ENCODE assay signal across 7 cellular contexts in genomic region chr2:156399950-156400703, GRCh38. TPM values are rescaled to one million over a fixed set of nuclear protein-coding genes. Genes with fewer than 3 reads are reported as not detected.
DNase-seq lines count a peak whose midpoint lies in the region; ATAC-seq and TF ChIP-seq lines count a peak whose summit lies in the region.

No MANE protein-coding gene starts in this region.

- BruUV-seq in OCI-LY7 (replicated peaks; lab: Mats Ljungman, UMichigan) = no TSS peak

- no peaks in the 10 kb centered on the region for H4K20me1 ChIP-seq in OCI-LY7 (ENCODE audit: insufficient read depth, low read length)

- no peaks in the 10 kb centered on the region for H3K36me3 ChIP-seq in OCI-LY7 (ENCODE audit: insufficient read depth, low read length)

- ATAC-seq in GM21360 (IDR thresholded peaks at IDR 0.05; ENCODE audit: unreplicated experiment) (peak; percentile 31), HG03571 (IDR thresholded peaks at IDR 0.05; ENCODE audit: unreplicated experiment) (peak; percentile 38), right cardiac atrium (peak; percentile 96 to 97)

- CTCF ChIA-PET in OCI-LY7 (lab: Charles Lee; ENCODE audit: unreplicated experiment) = interaction anchor here (1.1 kb wide), 1 partner anchor 65 kb away, joined by 4 read pairs; no protein-coding TSS in a partner anchor

- H3K4me3 ChIP-seq in OCI-LY7 (ENCODE audit: low read depth, low read length, poor library complexity, severe bottlenecking) (peak overlapping the region; percentile 89), astrocyte of the cerebellum (ENCODE audit: low read depth, low read length) (peak overlapping the region; percentile 60), right cardiac atrium (ENCODE audit: low read length) (peak overlapping the region; percentile 97)

- intact Hi-C loops in OCI-LY7 (cut with micrococcal nuclease; ENCODE audit: unreplicated experiment) (loop anchor here (2.0 kb wide), 3 partner anchors 37 to 65 kb away; partner anchors contain the start of gene GPD2), right cardiac atrium (cut with DNase I) (loop anchor here in 2 of 4 donors (2.0 to 10.0 kb wide), 3 partner anchors 63 to 185 kb away; no protein-coding TSS in a partner anchor), posterior vena cava (cut with DNase I) (loop anchor here in 1 of 2 donors (10.0 kb wide), 1 partner anchor 55 kb away; no protein-coding TSS in a partner anchor)

- H3K27me3 ChIP-seq in right cardiac atrium (ENCODE audit: control insufficient read depth, insufficient read depth) = no peaks in the 10 kb centered on the region

- in situ Hi-C loops in astrocyte of the cerebellum (cut with HindIII; ENCODE audit: low sequenced_read_pairs) = no loop called here

- H3K9me3 ChIP-seq in OCI-LY7 (ENCODE audit: low read length) (no peaks in the 10 kb centered on the region), right cardiac atrium (ENCODE audit: control insufficient read depth, low read length) (no peaks in the 10 kb centered on the region)

- POLR2A ChIA-PET in OCI-LY7 (lab: Charles Lee) = interaction anchor here (0.7 to 1.5 kb wide), 3 partner anchors 15 to 562 kb away, joined by 3 to 6 read pairs (median 6); no protein-coding TSS in a partner anchor

- H3K9me2 ChIP-seq in OCI-LY7 (ENCODE audit: insufficient read depth, low read length) = no peaks in the 10 kb centered on the region

- peak overlapping the region; percentile 100 for H3K4me2 ChIP-seq in OCI-LY7 (ENCODE audit: low read length)

- H2AFZ ChIP-seq in OCI-LY7 (ENCODE audit: low read length) = peak overlapping the region; percentile 98

- no peaks in the 10 kb centered on the region for H3K79me2 ChIP-seq in OCI-LY7 (ENCODE audit: insufficient read depth, low read depth, low read length)

- H3K4me1 ChIP-seq in OCI-LY7 (ENCODE audit: insufficient read depth, low read length, poor library complexity, severe bottlenecking) = peaks cover 9% of the 10 kb centered on the region
- H3K4me1 ChIP-seq in right cardiac atrium (ENCODE audit: control insufficient read depth, insufficient read depth, low read length) = no peaks in the 10 kb centered on the region

- under 1% methylated on average over 36 of the region's 36 CpGs for WGBS in right cardiac atrium

- H3K27ac ChIP-seq in OCI-LY7 (ENCODE audit: low read depth, low read length, poor library complexity, severe bottlenecking) (peak overlapping the region; percentile 66), right cardiac atrium (ENCODE audit: low read length) (peak overlapping the region; percentile 33)

- TF ChIP-seq CTCF in OCI-LY7 (conservative IDR thresholded peaks at IDR 0.05; ENCODE audit: low read length) (no peak), astrocyte of the cerebellum (IDR thresholded peaks at IDR 0.05; ENCODE audit: low read depth, low read length, missing control alignments) (no peak)

- DNase-seq in ELR (ENCODE audit: low read depth) (peak; percentile 82), OCI-LY7 (ENCODE audit: low spot score) (peak; percentile 19), astrocyte of the cerebellum (ENCODE audit: low read depth) (peak; percentile 39), right cardiac atrium (peak; percentile 88 to 94 (median 93)), posterior vena cava (ENCODE audit: low spot score) (peak; percentile 93)

RNA-seq across cellular contexts. Expression of gene GPD2, which starts 36.1 kb away (rescaled TPM):
- total RNA-seq in OCI-LY7 (2014; rRNA removed; shearing (Covaris generic)) = 6.6 and 6.9 TPM in 2 replicates
- total RNA-seq in OCI-LY7 (2022) (20.2 and 22.9 TPM in 2 replicates), right cardiac atrium (10 to 100 TPM; 14.1 to 22.3 (median 16.9) TPM), posterior vena cava (10 to 100 TPM; 14.8 to 16.6 TPM)
- 6.0 TPM for polyA plus RNA-seq in right cardiac atrium

Comparison
In these comparisons a context has a peak if more than half of its experiments do, and no peak if none do; other contexts are left out.
1. Peak in every context shown above with its lines: DNase-seq, ATAC-seq, H3K4me3 ChIP-seq and H3K27ac ChIP-seq.
2. DNase-seq: peak in every context shown above with its lines; median percentile 93 in right cardiac atrium; 93 in posterior vena cava; 82 in ELR; 39 in astrocyte of the cerebellum; 19 in OCI-LY7.
3. ATAC-seq: peak in every context shown above with its lines; median percentile 96 in right cardiac atrium; 38 in HG03571; 31 in GM21360.